In the genomic region with DNA sequence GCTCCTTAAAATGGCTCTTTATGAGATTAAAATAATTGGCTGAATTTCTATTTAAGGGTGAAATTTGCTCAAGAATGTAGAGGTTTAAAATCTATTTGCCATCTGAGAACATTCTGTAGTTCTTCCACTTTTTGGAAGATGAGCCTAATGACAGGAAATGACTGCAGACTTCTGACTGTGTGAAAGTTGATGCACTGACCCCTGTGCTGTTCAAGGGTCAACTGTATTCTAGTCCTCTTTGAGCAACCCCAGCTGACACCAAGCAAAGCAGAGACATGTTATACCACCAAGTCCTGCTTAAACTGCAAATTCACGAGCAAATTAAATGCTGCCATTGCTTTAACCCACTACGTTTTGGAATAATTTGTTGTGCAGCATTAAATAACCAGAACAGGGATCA, we compare ENCODE assay signal across 1 cellular context.
TF ChIP-seq lines count a peak whose summit lies in the region.

No MANE protein-coding gene starts in this region.

TF ChIP-seq in GM23338, 12 proteins besides CTCF, POLR2A, EP300 and RAD21 (continued from another document):
- TF ChIP-seq, protein P1, sequence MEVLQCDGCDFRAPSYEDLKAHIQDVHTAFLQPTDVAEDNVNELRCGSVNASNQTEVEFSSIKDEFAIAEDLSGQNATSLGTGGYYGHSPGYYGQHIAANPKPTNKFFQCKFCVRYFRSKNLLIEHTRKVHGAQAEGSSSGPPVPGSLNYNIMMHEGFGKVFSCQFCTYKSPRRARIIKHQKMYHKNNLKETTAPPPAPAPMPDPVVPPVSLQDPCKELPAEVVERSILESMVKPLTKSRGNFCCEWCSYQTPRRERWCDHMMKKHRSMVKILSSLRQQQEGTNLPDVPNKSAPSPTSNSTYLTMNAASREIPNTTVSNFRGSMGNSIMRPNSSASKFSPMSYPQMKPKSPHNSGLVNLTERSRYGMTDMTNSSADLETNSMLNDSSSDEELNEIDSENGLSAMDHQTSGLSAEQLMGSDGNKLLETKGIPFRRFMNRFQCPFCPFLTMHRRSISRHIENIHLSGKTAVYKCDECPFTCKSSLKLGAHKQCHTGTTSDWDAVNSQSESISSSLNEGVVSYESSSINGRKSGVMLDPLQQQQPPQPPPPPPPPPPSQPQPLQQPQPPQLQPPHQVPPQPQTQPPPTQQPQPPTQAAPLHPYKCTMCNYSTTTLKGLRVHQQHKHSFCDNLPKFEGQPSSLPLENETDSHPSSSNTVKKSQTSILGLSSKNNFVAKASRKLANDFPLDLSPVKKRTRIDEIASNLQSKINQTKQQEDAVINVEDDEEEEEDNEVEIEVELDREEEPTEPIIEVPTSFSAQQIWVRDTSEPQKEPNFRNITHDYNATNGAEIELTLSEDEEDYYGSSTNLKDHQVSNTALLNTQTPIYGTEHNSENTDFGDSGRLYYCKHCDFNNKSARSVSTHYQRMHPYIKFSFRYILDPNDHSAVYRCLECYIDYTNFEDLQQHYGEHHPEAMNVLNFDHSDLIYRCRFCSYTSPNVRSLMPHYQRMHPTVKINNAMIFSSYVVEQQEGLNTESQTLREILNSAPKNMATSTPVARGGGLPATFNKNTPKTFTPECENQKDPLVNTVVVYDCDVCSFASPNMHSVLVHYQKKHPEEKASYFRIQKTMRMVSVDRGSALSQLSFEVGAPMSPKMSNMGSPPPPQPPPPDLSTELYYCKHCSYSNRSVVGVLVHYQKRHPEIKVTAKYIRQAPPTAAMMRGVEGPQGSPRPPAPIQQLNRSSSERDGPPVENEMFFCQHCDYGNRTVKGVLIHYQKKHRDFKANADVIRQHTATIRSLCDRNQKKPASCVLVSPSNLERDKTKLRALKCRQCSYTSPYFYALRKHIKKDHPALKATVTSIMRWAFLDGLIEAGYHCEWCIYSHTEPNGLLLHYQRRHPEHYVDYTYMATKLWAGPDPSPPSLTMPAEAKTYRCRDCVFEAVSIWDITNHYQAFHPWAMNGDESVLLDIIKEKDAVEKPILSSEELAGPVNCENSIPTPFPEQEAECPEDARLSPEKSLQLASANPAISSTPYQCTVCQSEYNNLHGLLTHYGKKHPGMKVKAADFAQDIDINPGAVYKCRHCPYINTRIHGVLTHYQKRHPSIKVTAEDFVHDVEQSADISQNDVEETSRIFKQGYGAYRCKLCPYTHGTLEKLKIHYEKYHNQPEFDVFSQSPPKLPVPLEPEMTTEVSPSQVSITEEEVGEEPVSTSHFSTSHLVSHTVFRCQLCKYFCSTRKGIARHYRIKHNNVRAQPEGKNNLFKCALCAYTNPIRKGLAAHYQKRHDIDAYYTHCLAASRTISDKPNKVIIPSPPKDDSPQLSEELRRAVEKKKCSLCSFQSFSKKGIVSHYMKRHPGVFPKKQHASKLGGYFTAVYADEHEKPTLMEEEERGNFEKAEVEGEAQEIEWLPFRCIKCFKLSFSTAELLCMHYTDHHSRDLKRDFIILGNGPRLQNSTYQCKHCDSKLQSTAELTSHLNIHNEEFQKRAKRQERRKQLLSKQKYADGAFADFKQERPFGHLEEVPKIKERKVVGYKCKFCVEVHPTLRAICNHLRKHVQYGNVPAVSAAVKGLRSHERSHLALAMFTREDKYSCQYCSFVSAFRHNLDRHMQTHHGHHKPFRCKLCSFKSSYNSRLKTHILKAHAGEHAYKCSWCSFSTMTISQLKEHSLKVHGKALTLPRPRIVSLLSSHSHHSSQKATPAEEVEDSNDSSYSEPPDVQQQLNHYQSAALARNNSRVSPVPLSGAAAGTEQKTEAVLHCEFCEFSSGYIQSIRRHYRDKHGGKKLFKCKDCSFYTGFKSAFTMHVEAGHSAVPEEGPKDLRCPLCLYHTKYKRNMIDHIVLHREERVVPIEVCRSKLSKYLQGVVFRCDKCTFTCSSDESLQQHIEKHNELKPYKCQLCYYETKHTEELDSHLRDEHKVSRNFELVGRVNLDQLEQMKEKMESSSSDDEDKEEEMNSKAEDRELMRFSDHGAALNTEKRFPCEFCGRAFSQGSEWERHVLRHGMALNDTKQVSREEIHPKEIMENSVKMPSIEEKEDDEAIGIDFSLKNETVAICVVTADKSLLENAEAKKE (CRISPR knock-in tag; IDR thresholded peaks at IDR 0.05): no peak
- TF ChIP-seq, protein P2, sequence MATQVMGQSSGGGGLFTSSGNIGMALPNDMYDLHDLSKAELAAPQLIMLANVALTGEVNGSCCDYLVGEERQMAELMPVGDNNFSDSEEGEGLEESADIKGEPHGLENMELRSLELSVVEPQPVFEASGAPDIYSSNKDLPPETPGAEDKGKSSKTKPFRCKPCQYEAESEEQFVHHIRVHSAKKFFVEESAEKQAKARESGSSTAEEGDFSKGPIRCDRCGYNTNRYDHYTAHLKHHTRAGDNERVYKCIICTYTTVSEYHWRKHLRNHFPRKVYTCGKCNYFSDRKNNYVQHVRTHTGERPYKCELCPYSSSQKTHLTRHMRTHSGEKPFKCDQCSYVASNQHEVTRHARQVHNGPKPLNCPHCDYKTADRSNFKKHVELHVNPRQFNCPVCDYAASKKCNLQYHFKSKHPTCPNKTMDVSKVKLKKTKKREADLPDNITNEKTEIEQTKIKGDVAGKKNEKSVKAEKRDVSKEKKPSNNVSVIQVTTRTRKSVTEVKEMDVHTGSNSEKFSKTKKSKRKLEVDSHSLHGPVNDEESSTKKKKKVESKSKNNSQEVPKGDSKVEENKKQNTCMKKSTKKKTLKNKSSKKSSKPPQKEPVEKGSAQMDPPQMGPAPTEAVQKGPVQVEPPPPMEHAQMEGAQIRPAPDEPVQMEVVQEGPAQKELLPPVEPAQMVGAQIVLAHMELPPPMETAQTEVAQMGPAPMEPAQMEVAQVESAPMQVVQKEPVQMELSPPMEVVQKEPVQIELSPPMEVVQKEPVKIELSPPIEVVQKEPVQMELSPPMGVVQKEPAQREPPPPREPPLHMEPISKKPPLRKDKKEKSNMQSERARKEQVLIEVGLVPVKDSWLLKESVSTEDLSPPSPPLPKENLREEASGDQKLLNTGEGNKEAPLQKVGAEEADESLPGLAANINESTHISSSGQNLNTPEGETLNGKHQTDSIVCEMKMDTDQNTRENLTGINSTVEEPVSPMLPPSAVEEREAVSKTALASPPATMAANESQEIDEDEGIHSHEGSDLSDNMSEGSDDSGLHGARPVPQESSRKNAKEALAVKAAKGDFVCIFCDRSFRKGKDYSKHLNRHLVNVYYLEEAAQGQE (IDR thresholded peaks at IDR 0.05; ENCODE audit: unreplicated experiment): no peak
- TF ChIP-seq, protein P3, sequence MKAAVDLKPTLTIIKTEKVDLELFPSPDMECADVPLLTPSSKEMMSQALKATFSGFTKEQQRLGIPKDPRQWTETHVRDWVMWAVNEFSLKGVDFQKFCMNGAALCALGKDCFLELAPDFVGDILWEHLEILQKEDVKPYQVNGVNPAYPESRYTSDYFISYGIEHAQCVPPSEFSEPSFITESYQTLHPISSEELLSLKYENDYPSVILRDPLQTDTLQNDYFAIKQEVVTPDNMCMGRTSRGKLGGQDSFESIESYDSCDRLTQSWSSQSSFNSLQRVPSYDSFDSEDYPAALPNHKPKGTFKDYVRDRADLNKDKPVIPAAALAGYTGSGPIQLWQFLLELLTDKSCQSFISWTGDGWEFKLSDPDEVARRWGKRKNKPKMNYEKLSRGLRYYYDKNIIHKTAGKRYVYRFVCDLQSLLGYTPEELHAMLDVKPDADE (IDR thresholded peaks at IDR 0.05): no peak
- no peak for TF ChIP-seq POLR2AphosphoS5 (IDR thresholded peaks at IDR 0.05; ENCODE audit: low read depth)
- TF ChIP-seq ZNF114 (CRISPR knock-in tag; IDR thresholded peaks at IDR 0.05): no peak
- no peak for TF ChIP-seq STAT1 (IDR thresholded peaks at IDR 0.05; ENCODE audit: unreplicated experiment)
- TF ChIP-seq ZNF331 (CRISPR knock-in tag; IDR thresholded peaks at IDR 0.05; ENCODE audit: low read depth): no peak
- TF ChIP-seq NANOG (IDR thresholded peaks at IDR 0.05; ENCODE audit: borderline replicate concordance): no peak
